ENCODE assay signal across 8 cellular contexts in genomic region chr1:6393400-6394187, GRCh38. TPM values are rescaled to one million over a fixed set of nuclear protein-coding genes. Genes with fewer than 3 reads are reported as not detected.
DNase-seq lines count a peak whose midpoint lies in the region; ATAC-seq and TF ChIP-seq lines count a peak whose summit lies in the region.

A gene with protein sequence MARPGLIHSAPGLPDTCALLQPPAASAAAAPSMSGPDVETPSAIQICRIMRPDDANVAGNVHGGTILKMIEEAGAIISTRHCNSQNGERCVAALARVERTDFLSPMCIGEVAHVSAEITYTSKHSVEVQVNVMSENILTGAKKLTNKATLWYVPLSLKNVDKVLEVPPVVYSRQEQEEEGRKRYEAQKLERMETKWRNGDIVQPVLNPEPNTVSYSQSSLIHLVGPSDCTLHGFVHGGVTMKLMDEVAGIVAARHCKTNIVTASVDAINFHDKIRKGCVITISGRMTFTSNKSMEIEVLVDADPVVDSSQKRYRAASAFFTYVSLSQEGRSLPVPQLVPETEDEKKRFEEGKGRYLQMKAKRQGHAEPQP (minus strand): TSS chr1:6393767. CDS start chr1:6393399, 368 bp downstream.

- H3K27me3 Mint-ChIP-seq in WTC11 (ENCODE audit: low read depth), result peaks cover 9% of the 10 kb centered on the region

- DNase-seq in AG04449 (ENCODE audit: low read depth, low spot score) (no peak), NCI-H2171 treated with DMSO at 0.1 percent for 48 hours (lab: John Stamatoyannopoulos, UW) (peak; percentile 87), WTC11 (ENCODE audit: low spot score) (peak; percentile 89), cardiac fibroblast (ENCODE audit: low read depth in 2 of 2) (peak; percentile 85 to 90), iris pigment epithelial cell (ENCODE audit: low read depth) (peak; percentile 90)
- peak; percentile 93 for DNase-seq in stimulated activated CD4-positive, alpha-beta T cell treated with anti-CD3 and anti-CD28 coated beads, Interleukin-12 subunit alpha, Interleukin-12 subunit beta, amount 100 ng/mL, for 4 hours

- peak within 1 kb of the TSS; percentile 95 for H3K27ac Mint-ChIP-seq in WTC11

- CTCF ChIA-PET in AG04449 (lab: Yijun Ruan, JAX), result interaction anchor here (1.0 to 6.4 kb wide), 11 partner anchors 9 to 153 kb away, joined by 3 to 52 read pairs (median 7); no protein-coding TSS in a partner anchor
- CTCF ChIA-PET in WTC11 (lab: Charles Lee), result interaction anchor here (0.6 to 6.0 kb wide), 27 partner anchors 9 to 648 kb away, joined by 3 to 35 read pairs (median 5); partner anchors contain the start of genes HES2, NOL9 and TAS1R1

- H3K36me3 Mint-ChIP-seq in WTC11, result peaks cover 3% of the 10 kb centered on the region; the same call in 1 of the 2 replicates

- peaks cover 9% of the 10 kb centered on the region; the same call in 1 of the 2 replicates for H3K9me3 Mint-ChIP-seq in WTC11

- H3K4me3 ChIP-seq in AG04449 (ENCODE audit: low read depth, low read length) (peak within 1 kb of the TSS; percentile 67), cardiac fibroblast (replicated peaks in 1 of 2; ENCODE audit: low read depth in 2 of 2, low read length in 2 of 2) (peak within 1 kb of the TSS; percentile 56 to 71)

- peaks cover 18% of the 10 kb centered on the region for H3K4me1 Mint-ChIP-seq in WTC11

- peak within 1 kb of the TSS; percentile 80 for H3K4me3 Mint-ChIP-seq in WTC11

- ATAC-seq in GM18867 (IDR thresholded peaks at IDR 0.05; ENCODE audit: unreplicated experiment), result peak; percentile 80
- peak; percentile 76 for ATAC-seq in HG03097 (IDR thresholded peaks at IDR 0.05; ENCODE audit: low FRiP score, unreplicated experiment)
- peak; percentile 88 for ATAC-seq in WTC11

- POLR2A ChIA-PET in AG04449 (lab: Yijun Ruan, JAX) (interaction anchor here (0.6 kb wide), 1 partner anchor 181 kb away, joined by 3 read pairs; no protein-coding TSS in a partner anchor), WTC11 (lab: Charles Lee) (interaction anchor here (0.6 to 2.5 kb wide), 4 partner anchors 9 to 132 kb away, joined by 3 to 12 read pairs (median 3); no protein-coding TSS in a partner anchor)

- TF ChIP-seq CTCF in AG04449 (IDR thresholded peaks at IDR 0.05; ENCODE audit: insufficient read depth, low read length, missing control alignments), result peak; percentile 35
- no peak for TF ChIP-seq CTCF in WTC11 (IDR thresholded peaks at IDR 0.05)
- TF ChIP-seq CTCF in cardiac fibroblast (IDR thresholded peaks at IDR 0.05; ENCODE audit: low read depth, low read length), result peak; percentile 32

TF ChIP-seq in WTC11, 78 proteins besides CTCF, POLR2A, EP300 and RAD21 (continues in another document):
- 0 out of 2 replicates have a peak, but pooled peaks have one; percentile 51 for TF ChIP-seq FOXK1 (CRISPR knock-in tag; IDR thresholded peaks at IDR 0.05)
- 0 out of 2 replicates have a peak, but pooled peaks have one; percentile 27 for TF ChIP-seq ELF4 (CRISPR knock-in tag; IDR thresholded peaks at IDR 0.05; ENCODE audit: low read depth)
- TF ChIP-seq, protein P1, sequence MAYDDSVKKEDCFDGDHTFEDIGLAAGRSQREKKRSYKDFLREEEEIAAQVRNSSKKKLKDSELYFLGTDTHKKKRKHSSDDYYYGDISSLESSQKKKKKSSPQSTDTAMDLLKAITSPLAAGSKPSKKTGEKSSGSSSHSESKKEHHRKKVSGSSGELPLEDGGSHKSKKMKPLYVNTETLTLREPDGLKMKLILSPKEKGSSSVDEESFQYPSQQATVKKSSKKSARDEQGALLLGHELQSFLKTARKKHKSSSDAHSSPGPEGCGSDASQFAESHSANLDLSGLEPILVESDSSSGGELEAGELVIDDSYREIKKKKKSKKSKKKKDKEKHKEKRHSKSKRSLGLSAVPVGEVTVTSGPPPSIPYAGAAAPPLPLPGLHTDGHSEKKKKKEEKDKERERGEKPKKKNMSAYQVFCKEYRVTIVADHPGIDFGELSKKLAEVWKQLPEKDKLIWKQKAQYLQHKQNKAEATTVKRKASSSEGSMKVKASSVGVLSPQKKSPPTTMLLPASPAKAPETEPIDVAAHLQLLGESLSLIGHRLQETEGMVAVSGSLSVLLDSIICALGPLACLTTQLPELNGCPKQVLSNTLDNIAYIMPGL (CRISPR knock-in tag; IDR thresholded peaks at IDR 0.05), result peak; percentile 67; the same call in 1 of the 2 replicates
- TF ChIP-seq TP53 (CRISPR knock-in tag; IDR thresholded peaks at IDR 0.05), result no peak
- TF ChIP-seq SOX15 (CRISPR knock-in tag; IDR thresholded peaks at IDR 0.05), result no peak
- TF ChIP-seq ERG (CRISPR knock-in tag; IDR thresholded peaks at IDR 0.05), result no peak
- no peak for TF ChIP-seq IRF2 (CRISPR knock-in tag; IDR thresholded peaks at IDR 0.05; ENCODE audit: borderline replicate concordance, low read depth)
- TF ChIP-seq MAX (CRISPR knock-in tag; IDR thresholded peaks at IDR 0.05), result peak; percentile 62; the same call in 1 of the 2 replicates
- TF ChIP-seq, protein P2, sequence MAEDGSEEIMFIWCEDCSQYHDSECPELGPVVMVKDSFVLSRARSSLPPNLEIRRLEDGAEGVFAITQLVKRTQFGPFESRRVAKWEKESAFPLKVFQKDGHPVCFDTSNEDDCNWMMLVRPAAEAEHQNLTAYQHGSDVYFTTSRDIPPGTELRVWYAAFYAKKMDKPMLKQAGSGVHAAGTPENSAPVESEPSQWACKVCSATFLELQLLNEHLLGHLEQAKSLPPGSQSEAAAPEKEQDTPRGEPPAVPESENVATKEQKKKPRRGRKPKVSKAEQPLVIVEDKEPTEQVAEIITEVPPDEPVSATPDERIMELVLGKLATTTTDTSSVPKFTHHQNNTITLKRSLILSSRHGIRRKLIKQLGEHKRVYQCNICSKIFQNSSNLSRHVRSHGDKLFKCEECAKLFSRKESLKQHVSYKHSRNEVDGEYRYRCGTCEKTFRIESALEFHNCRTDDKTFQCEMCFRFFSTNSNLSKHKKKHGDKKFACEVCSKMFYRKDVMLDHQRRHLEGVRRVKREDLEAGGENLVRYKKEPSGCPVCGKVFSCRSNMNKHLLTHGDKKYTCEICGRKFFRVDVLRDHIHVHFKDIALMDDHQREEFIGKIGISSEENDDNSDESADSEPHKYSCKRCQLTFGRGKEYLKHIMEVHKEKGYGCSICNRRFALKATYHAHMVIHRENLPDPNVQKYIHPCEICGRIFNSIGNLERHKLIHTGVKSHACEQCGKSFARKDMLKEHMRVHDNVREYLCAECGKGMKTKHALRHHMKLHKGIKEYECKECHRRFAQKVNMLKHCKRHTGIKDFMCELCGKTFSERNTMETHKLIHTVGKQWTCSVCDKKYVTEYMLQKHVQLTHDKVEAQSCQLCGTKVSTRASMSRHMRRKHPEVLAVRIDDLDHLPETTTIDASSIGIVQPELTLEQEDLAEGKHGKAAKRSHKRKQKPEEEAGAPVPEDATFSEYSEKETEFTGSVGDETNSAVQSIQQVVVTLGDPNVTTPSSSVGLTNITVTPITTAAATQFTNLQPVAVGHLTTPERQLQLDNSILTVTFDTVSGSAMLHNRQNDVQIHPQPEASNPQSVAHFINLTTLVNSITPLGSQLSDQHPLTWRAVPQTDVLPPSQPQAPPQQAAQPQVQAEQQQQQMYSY (CRISPR knock-in tag; IDR thresholded peaks at IDR 0.05), result peak; percentile 61
- TF ChIP-seq ZBTB21 (CRISPR knock-in tag; IDR thresholded peaks at IDR 0.05; ENCODE audit: borderline replicate concordance), result no peak
- TF ChIP-seq HMGA2 (CRISPR knock-in tag; IDR thresholded peaks at IDR 0.05), result no peak
- TF ChIP-seq, protein P3, sequence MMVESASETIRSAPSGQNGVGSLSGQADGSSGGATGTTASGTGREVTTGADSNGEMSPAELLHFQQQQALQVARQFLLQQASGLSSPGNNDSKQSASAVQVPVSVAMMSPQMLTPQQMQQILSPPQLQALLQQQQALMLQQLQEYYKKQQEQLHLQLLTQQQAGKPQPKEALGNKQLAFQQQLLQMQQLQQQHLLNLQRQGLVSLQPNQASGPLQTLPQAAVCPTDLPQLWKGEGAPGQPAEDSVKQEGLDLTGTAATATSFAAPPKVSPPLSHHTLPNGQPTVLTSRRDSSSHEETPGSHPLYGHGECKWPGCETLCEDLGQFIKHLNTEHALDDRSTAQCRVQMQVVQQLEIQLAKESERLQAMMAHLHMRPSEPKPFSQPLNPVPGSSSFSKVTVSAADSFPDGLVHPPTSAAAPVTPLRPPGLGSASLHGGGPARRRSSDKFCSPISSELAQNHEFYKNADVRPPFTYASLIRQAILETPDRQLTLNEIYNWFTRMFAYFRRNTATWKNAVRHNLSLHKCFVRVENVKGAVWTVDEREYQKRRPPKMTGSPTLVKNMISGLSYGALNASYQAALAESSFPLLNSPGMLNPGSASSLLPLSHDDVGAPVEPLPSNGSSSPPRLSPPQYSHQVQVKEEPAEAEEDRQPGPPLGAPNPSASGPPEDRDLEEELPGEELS (CRISPR knock-in tag; IDR thresholded peaks at IDR 0.05), result 0 out of 2 replicates have a peak, but pooled peaks have one; percentile 8
- TF ChIP-seq OVOL2 (CRISPR knock-in tag; IDR thresholded peaks at IDR 0.05; ENCODE audit: borderline replicate concordance), result no peak
- no peak for TF ChIP-seq ZNF671 (CRISPR knock-in tag; IDR thresholded peaks at IDR 0.05)
- TF ChIP-seq SMAD3 (CRISPR knock-in tag; IDR thresholded peaks at IDR 0.05; ENCODE audit: borderline replicate concordance), result no peak
- TF ChIP-seq ETV6 (CRISPR knock-in tag; IDR thresholded peaks at IDR 0.05), result 0 out of 2 replicates have a peak, but pooled peaks have one; percentile 7

RNA-seq across cellular contexts. Expression of the gene that starts here (rescaled TPM):
- total RNA-seq in WTC11 (2021), result 133 to 151 TPM (median 137 TPM) in 3 replicates
